ENCODE assay signal across 2 cellular contexts in genomic region chr11:65546217-65546958, GRCh38.
TF ChIP-seq lines count a peak whose summit lies in the region.

No MANE protein-coding gene starts in this region.

TF ChIP-seq in HEK293, 187 proteins besides CTCF, POLR2A, EP300 and RAD21 (continues in another document):
- TF ChIP-seq ZNF514 (tag by site-specific recombination; IDR thresholded peaks at IDR 0.05) (no peak), ZNF311 (tag by site-specific recombination; IDR thresholded peaks at IDR 0.05; ENCODE audit: borderline replicate concordance) (no peak), ZNF341 (tag by site-specific recombination; IDR thresholded peaks at IDR 0.05; ENCODE audit: low read depth) (peak; percentile 77), PRDM1 (tag by site-specific recombination; IDR thresholded peaks at IDR 0.05) (no peak), ZNF335 (tag by site-specific recombination; conservative IDR thresholded peaks at IDR 0.05) (0 out of 2 replicates have a peak, but pooled peaks have one; percentile 18), REST (tag by site-specific recombination; IDR thresholded peaks at IDR 0.05) (no peak), REPIN1 (tag by site-specific recombination; IDR thresholded peaks at IDR 0.05; ENCODE audit: low read depth) (no peak), PATZ1 (tag by site-specific recombination; IDR thresholded peaks at IDR 0.05) (0 out of 2 replicates have a peak, but pooled peaks have one; percentile 31), ZNF626 (tag by site-specific recombination; IDR thresholded peaks at IDR 0.05) (no peak), ZNF426 (tag by site-specific recombination; IDR thresholded peaks at IDR 0.05) (no peak)
- TF ChIP-seq, protein P1, sequence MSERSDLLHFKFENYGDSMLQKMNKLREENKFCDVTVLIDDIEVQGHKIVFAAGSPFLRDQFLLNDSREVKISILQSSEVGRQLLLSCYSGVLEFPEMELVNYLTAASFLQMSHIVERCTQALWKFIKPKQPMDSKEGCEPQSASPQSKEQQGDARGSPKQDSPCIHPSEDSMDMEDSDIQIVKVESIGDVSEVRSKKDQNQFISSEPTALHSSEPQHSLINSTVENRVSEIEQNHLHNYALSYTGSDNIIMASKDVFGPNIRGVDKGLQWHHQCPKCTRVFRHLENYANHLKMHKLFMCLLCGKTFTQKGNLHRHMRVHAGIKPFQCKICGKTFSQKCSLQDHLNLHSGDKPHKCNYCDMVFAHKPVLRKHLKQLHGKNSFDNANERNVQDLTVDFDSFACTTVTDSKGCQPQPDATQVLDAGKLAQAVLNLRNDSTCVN (tag by site-specific recombination; optimal IDR thresholded peaks at IDR 0.05), result peak; percentile 57
- TF ChIP-seq, protein P2, sequence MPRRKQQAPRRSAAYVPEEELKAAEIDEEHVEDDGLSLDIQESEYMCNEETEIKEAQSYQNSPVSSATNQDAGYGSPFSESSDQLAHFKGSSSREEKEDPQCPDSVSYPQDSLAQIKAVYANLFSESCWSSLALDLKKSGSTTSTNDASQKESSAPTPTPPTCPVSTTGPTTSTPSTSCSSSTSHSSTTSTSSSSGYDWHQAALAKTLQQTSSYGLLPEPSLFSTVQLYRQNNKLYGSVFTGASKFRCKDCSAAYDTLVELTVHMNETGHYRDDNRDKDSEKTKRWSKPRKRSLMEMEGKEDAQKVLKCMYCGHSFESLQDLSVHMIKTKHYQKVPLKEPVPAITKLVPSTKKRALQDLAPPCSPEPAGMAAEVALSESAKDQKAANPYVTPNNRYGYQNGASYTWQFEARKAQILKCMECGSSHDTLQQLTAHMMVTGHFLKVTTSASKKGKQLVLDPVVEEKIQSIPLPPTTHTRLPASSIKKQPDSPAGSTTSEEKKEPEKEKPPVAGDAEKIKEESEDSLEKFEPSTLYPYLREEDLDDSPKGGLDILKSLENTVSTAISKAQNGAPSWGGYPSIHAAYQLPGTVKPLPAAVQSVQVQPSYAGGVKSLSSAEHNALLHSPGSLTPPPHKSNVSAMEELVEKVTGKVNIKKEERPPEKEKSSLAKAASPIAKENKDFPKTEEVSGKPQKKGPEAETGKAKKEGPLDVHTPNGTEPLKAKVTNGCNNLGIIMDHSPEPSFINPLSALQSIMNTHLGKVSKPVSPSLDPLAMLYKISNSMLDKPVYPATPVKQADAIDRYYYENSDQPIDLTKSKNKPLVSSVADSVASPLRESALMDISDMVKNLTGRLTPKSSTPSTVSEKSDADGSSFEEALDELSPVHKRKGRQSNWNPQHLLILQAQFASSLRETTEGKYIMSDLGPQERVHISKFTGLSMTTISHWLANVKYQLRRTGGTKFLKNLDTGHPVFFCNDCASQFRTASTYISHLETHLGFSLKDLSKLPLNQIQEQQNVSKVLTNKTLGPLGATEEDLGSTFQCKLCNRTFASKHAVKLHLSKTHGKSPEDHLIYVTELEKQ (tag by site-specific recombination; IDR thresholded peaks at IDR 0.05; ENCODE audit: borderline replicate concordance), result no peak

TF ChIP-seq in GM12878, 131 proteins besides CTCF, POLR2A, EP300 and RAD21 (continues in another document):
- no peak for TF ChIP-seq ZBED1 (IDR thresholded peaks at IDR 0.05; ENCODE audit: borderline replicate concordance)
- TF ChIP-seq CBX5 (IDR thresholded peaks at IDR 0.05; ENCODE audit: low read depth), result no peak
- no peak for TF ChIP-seq IRF5 (IDR thresholded peaks at IDR 0.05; ENCODE audit: borderline replicate concordance)
- peak; percentile 62 for TF ChIP-seq LARP7 (IDR thresholded peaks at IDR 0.05)
- TF ChIP-seq YY1 (IDR thresholded peaks at IDR 0.05; ENCODE audit: low read depth, low read length), result no peak
- TF ChIP-seq GATAD2B (conservative IDR thresholded peaks at IDR 0.05; ENCODE audit: low read depth), result peak; percentile 86
- peak; percentile 32 to 54; a peak in 2 of 4 replicates for TF ChIP-seq IKZF2 (IDR thresholded peaks at IDR 0.05)
- TF ChIP-seq MXI1 (IDR thresholded peaks at IDR 0.05; ENCODE audit: low read depth, low read length), result peak; percentile 52; the same call in 1 of the 2 replicates
- no peak for TF ChIP-seq EZH2 (IDR thresholded peaks at IDR 0.05; ENCODE audit: borderline replicate concordance, control insufficient read depth, low read depth, low read length)
- TF ChIP-seq HDAC2 (IDR thresholded peaks at IDR 0.05), result no peak
- no peak for TF ChIP-seq NR2C2 (IDR thresholded peaks at IDR 0.05; ENCODE audit: borderline replicate concordance, control insufficient read depth, insufficient read length, low read depth)
- TF ChIP-seq BHLHE40 (IDR thresholded peaks at IDR 0.05; ENCODE audit: borderline replicate concordance in 1 of 2, low read depth in 2 of 2, low read length in 1 of 2), result peak; percentile 26 to 74; a peak in 3 of 4 replicates
- no peak for TF ChIP-seq CHD1 (IDR thresholded peaks at IDR 0.05; ENCODE audit: low read depth, low read length)
- TF ChIP-seq KAT2A (conservative IDR thresholded peaks at IDR 0.05; ENCODE audit: control insufficient read depth, low read depth, low read length), result no peak
- TF ChIP-seq SP1 (IDR thresholded peaks at IDR 0.05; ENCODE audit: low read depth, low read length), result peak; percentile 10
- 0 out of 2 replicates have a peak, but pooled peaks have one; percentile 50 for TF ChIP-seq NKRF (conservative IDR thresholded peaks at IDR 0.05)
- peak in 1 of 2 experiments; percentile 74; a peak in 2 of 3 replicates for TF ChIP-seq EGR1 (IDR thresholded peaks at IDR 0.05; ENCODE audit: borderline replicate concordance in 1 of 2, low read depth in 2 of 2, low read length in 2 of 2)
- TF ChIP-seq RCOR1 (conservative IDR thresholded peaks at IDR 0.05; ENCODE audit: low read depth, low read length), result no peak
- no peak for TF ChIP-seq CREM (IDR thresholded peaks at IDR 0.05; ENCODE audit: low read depth)
- peak; percentile 92 for TF ChIP-seq PKNOX1 (IDR thresholded peaks at IDR 0.05)
- no peak for TF ChIP-seq MYC (IDR thresholded peaks at IDR 0.05; ENCODE audit: insufficient read depth, insufficient read length, insufficient replicate concordance, low read length, severe bottlenecking)
- 0 out of 2 replicates have a peak, but pooled peaks have one; percentile 21 for TF ChIP-seq HCFC1 (IDR thresholded peaks at IDR 0.05; ENCODE audit: low read length)
- TF ChIP-seq RUNX3 (IDR thresholded peaks at IDR 0.05; ENCODE audit: low read length), result no peak
- no peak for TF ChIP-seq ZNF24 (IDR thresholded peaks at IDR 0.05)
- TF ChIP-seq ZBTB11 (CRISPR knock-in tag; IDR thresholded peaks at IDR 0.05), result no peak
- TF ChIP-seq, protein P3, sequence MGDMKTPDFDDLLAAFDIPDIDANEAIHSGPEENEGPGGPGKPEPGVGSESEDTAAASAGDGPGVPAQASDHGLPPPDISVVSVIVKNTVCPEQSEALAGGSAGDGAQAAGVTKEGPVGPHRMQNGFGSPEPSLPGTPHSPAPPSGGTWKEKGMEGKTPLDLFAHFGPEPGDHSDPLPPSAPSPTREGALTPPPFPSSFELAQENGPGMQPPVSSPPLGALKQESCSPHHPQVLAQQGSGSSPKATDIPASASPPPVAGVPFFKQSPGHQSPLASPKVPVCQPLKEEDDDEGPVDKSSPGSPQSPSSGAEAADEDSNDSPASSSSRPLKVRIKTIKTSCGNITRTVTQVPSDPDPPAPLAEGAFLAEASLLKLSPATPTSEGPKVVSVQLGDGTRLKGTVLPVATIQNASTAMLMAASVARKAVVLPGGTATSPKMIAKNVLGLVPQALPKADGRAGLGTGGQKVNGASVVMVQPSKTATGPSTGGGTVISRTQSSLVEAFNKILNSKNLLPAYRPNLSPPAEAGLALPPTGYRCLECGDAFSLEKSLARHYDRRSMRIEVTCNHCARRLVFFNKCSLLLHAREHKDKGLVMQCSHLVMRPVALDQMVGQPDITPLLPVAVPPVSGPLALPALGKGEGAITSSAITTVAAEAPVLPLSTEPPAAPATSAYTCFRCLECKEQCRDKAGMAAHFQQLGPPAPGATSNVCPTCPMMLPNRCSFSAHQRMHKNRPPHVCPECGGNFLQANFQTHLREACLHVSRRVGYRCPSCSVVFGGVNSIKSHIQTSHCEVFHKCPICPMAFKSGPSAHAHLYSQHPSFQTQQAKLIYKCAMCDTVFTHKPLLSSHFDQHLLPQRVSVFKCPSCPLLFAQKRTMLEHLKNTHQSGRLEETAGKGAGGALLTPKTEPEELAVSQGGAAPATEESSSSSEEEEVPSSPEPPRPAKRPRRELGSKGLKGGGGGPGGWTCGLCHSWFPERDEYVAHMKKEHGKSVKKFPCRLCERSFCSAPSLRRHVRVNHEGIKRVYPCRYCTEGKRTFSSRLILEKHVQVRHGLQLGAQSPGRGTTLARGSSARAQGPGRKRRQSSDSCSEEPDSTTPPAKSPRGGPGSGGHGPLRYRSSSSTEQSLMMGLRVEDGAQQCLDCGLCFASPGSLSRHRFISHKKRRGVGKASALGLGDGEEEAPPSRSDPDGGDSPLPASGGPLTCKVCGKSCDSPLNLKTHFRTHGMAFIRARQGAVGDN (IDR thresholded peaks at IDR 0.05), result peak; percentile 64
- no peak for TF ChIP-seq KLF5 (IDR thresholded peaks at IDR 0.05; ENCODE audit: partially characterized antibody)
- peak; percentile 91 for TF ChIP-seq TCF3 (IDR thresholded peaks at IDR 0.05; ENCODE audit: borderline replicate concordance, insufficient read depth, low read depth, low read length)
- no peak for TF ChIP-seq SREBF2 (IDR thresholded peaks at IDR 0.05; ENCODE audit: low read length)
- no peak for TF ChIP-seq CBX3 (IDR thresholded peaks at IDR 0.05; ENCODE audit: borderline replicate concordance, low read depth)
- TF ChIP-seq NR2F1 (conservative IDR thresholded peaks at IDR 0.05), result peak; percentile 90
- TF ChIP-seq, protein P4, sequence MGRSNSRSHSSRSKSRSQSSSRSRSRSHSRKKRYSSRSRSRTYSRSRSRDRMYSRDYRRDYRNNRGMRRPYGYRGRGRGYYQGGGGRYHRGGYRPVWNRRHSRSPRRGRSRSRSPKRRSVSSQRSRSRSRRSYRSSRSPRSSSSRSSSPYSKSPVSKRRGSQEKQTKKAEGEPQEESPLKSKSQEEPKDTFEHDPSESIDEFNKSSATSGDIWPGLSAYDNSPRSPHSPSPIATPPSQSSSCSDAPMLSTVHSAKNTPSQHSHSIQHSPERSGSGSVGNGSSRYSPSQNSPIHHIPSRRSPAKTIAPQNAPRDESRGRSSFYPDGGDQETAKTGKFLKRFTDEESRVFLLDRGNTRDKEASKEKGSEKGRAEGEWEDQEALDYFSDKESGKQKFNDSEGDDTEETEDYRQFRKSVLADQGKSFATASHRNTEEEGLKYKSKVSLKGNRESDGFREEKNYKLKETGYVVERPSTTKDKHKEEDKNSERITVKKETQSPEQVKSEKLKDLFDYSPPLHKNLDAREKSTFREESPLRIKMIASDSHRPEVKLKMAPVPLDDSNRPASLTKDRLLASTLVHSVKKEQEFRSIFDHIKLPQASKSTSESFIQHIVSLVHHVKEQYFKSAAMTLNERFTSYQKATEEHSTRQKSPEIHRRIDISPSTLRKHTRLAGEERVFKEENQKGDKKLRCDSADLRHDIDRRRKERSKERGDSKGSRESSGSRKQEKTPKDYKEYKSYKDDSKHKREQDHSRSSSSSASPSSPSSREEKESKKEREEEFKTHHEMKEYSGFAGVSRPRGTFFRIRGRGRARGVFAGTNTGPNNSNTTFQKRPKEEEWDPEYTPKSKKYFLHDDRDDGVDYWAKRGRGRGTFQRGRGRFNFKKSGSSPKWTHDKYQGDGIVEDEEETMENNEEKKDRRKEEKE (IDR thresholded peaks at IDR 0.05), result no peak
